ENCODE assay signal across 8 cellular contexts in genomic region chr7:73204898-73205297, GRCh38.
DNase-seq lines count a peak whose midpoint lies in the region; ATAC-seq and TF ChIP-seq lines count a peak whose summit lies in the region.
"Not testable (repeated sequence)": the region's sequence is repeated elsewhere in the genome, so short reads cannot be mapped to it uniquely, and the experiment has no call there.

No MANE protein-coding gene starts in this region.

- H3K4me3 ChIP-seq in AG10803 (ENCODE audit: low read length); PC-9; adipocyte (ENCODE audit: low read length); foreskin fibroblast (ENCODE audit: low read depth in 1 of 2, low read length in 2 of 2); mesendoderm (ENCODE audit: low read length): not testable (repeated sequence)

- not testable (repeated sequence) for H3K56ac ChIP-seq in mesendoderm (ENCODE audit: low read length)

- H3K9ac ChIP-seq in adipocyte (ENCODE audit: low read length); mesendoderm (ENCODE audit: low read length): not testable (repeated sequence)

- H3K79me1 ChIP-seq in mesendoderm (ENCODE audit: low read length), result not testable (repeated sequence)

- not testable (repeated sequence) for H3K9me3 Mint-ChIP-seq in HFFc6; chondrocyte (ENCODE audit: low read depth)

- H2AK5ac ChIP-seq in mesendoderm (ENCODE audit: low read length), result not testable (repeated sequence)

- H3K9me2 ChIP-seq in PC-9 (ENCODE audit: insufficient read depth), result not testable (repeated sequence)

- not testable (repeated sequence) for H3K9me3 ChIP-seq in PC-9 (ENCODE audit: insufficient read depth, low read depth); adipocyte (ENCODE audit: control insufficient read depth, low read length)

- not testable (repeated sequence) for H3K4ac ChIP-seq in mesendoderm (ENCODE audit: low read depth, low read length)

- not testable (repeated sequence) for H3K4me1 ChIP-seq in PC-9 (replicated peaks; ENCODE audit: insufficient read depth); adipocyte (ENCODE audit: control insufficient read depth, insufficient read depth, low read length); mesendoderm (ENCODE audit: control insufficient read depth, low read depth, low read length)

- H3K4me1 Mint-ChIP-seq in HFFc6 (ENCODE audit: low read depth), result peaks cover 11% of the 10 kb centered on the region
- not testable (repeated sequence) for H3K4me1 Mint-ChIP-seq in chondrocyte (ENCODE audit: low read depth)

- not testable (repeated sequence) for TF ChIP-seq CTCF in AG10803 (conservative IDR thresholded peaks at IDR 0.05; ENCODE audit: low read length); HFFc6 (IDR thresholded peaks at IDR 0.05); PC-9 (conservative IDR thresholded peaks at IDR 0.05); chondrocyte (IDR thresholded peaks at IDR 0.05); foreskin fibroblast (IDR thresholded peaks at IDR 0.05; ENCODE audit: low read depth, low read length)

- H4K8ac ChIP-seq in mesendoderm (ENCODE audit: low read depth, low read length), result not testable (repeated sequence)

- not testable (repeated sequence) for H2BK15ac ChIP-seq in mesendoderm (replicated peaks; ENCODE audit: low read depth)

- CTCF ChIA-PET in PC-9 (lab: Charles Lee), result not testable (repeated sequence)

- H3K4me3 Mint-ChIP-seq in HFFc6, result peak overlapping the region; percentile 29
- not testable (repeated sequence) for H3K4me3 Mint-ChIP-seq in chondrocyte (ENCODE audit: unreplicated experiment)

- H3K79me2 ChIP-seq in PC-9 (ENCODE audit: low read depth); mesendoderm (ENCODE audit: control insufficient read depth, insufficient read depth, low read length): not testable (repeated sequence)

- not testable (repeated sequence) for H2BK5ac ChIP-seq in mesendoderm (ENCODE audit: low read length)

- H2BK120ac ChIP-seq in mesendoderm (ENCODE audit: low read depth, low read length), result not testable (repeated sequence)

- H3K27me3 ChIP-seq in PC-9 (ENCODE audit: insufficient read depth, low read depth); adipocyte (replicated peaks; ENCODE audit: control insufficient read depth, insufficient read depth, low read length); mesendoderm (ENCODE audit: insufficient read depth, low read length, poor library complexity): not testable (repeated sequence)

- H3K27ac Mint-ChIP-seq in HFFc6 (peak overlapping the region; percentile 73), chondrocyte (ENCODE audit: unreplicated experiment) (peak overlapping the region; percentile 79)

- WGBS in mesendoderm (ENCODE audit: extremely low coverage, insufficient coverage, low lambda C conversion rate), result no CpG with 5 or more reads among the region's 5 CpGs

- H3K27me3 Mint-ChIP-seq in HFFc6 (ENCODE audit: insufficient read depth); chondrocyte (ENCODE audit: low read depth): not testable (repeated sequence)

- H3K27ac ChIP-seq in PC-9, result peak overlapping the region; percentile 71
- H3K27ac ChIP-seq in mesendoderm (ENCODE audit: low read depth, low read length), result not testable (repeated sequence)

- H3K36me3 ChIP-seq in PC-9 (ENCODE audit: low read depth); adipocyte (ENCODE audit: control insufficient read depth, insufficient read depth, low read length, severe bottlenecking); mesendoderm (ENCODE audit: control insufficient read depth, insufficient read depth, low read length): not testable (repeated sequence)

- not testable (repeated sequence) for ATAC-seq in sciatic nerve

- not testable (repeated sequence) for H3F3A ChIP-seq in PC-9 (ENCODE audit: insufficient read depth, low read depth)

- BruUV-seq in PC-9 (replicated peaks; lab: Mats Ljungman, UMichigan), result not testable (repeated sequence)

- H4K20me1 ChIP-seq in PC-9 (ENCODE audit: insufficient read depth), result not testable (repeated sequence)

- H3K36me3 Mint-ChIP-seq in HFFc6 (ENCODE audit: low read depth); chondrocyte (ENCODE audit: low read depth): not testable (repeated sequence)

- H3K23ac ChIP-seq in mesendoderm (ENCODE audit: low read length), result not testable (repeated sequence)

- H3K4me2 ChIP-seq in PC-9, result peak overlapping the region; percentile 37; the same call in 1 of the 2 replicates
- not testable (repeated sequence) for H3K4me2 ChIP-seq in mesendoderm (ENCODE audit: low read length)

- POLR2A ChIA-PET in PC-9 (lab: Charles Lee; ENCODE audit: unreplicated experiment), result not testable (repeated sequence)

- H3K18ac ChIP-seq in mesendoderm (ENCODE audit: low read length), result not testable (repeated sequence)

- intact Hi-C loops in PC-9 (cut with micrococcal nuclease; ENCODE audit: unreplicated experiment); sciatic nerve (cut with DNase I): not testable (repeated sequence)

- not testable (repeated sequence) for H4K5ac ChIP-seq in mesendoderm (ENCODE audit: low read length)

- not testable (repeated sequence) for H2AFZ ChIP-seq in PC-9

- peak; percentile 37 for DNase-seq in AG10803 (ENCODE audit: low read depth)
- peak; percentile 81 for DNase-seq in HFFc6
- peak; percentile 70 to 94 for DNase-seq in PC-9
- DNase-seq in adipocyte (ENCODE audit: low read depth), result peak; percentile 49
- DNase-seq in chondrocyte (ENCODE audit: low spot score), result not testable (repeated sequence)
- peak; percentile 23 to 30 for DNase-seq in foreskin fibroblast
- peak; percentile 0 for DNase-seq in mesendoderm
- peak; percentile 9 for DNase-seq in sciatic nerve (ENCODE audit: low spot score)
